Comparison of ENCODE assay signal across 7 cellular contexts in the genomic region with DNA sequence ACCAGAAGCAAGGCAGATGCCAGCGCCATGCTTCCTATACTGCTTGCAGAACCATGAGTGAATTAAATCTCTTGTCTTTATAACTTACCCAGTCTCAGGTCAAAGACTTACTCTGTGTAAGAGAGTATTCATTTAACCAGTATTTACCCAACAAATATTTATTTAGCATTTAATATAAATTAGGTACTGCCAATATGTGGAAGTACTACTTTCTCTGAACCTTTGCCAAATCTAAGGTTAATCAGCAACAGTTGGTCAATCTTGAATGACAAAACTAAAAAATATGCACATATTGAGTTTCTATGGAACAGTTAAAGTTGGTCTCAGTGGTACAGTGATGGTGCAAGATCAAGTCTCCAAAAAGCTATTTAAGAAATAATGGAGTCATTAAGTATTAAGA.
"Had no signal": no experiment of that assay in that cellular context is flagged by ENCODE, and none has a peak within 500 bp of the region (broad histone marks: within the 10 kb centered on the region; RNA-seq: fewer than 3 reads in every experiment).

No MANE protein-coding gene starts in this region.

- H3K27me3 Mint-ChIP-seq: IgD-negative memory B cell had no signal

- H3K4me2 ChIP-seq: GM23338 had no signal

- DNase-seq: H9, HCEC 1CT had no signal

- H3K4me3 Mint-ChIP-seq: GM23338, H9, IgD-negative memory B cell had no signal

- H3K36me3 Mint-ChIP-seq: IgD-negative memory B cell had no signal

- H3K4me1 Mint-ChIP-seq: GM23338, H9, IgD-negative memory B cell had no signal

- ATAC-seq: GM23338 had no signal

- H2AFZ ChIP-seq: GM23338 had no signal

- H3K27ac Mint-ChIP-seq: GM23338, H9, IgD-negative memory B cell had no signal

- FAIRE-seq: H1, H54, HTR-8/SVneo had no signal

- H3K4me3 ChIP-seq: GM23338 had no signal
